ENCODE assay signal across 14 cellular contexts in the genomic region with DNA sequence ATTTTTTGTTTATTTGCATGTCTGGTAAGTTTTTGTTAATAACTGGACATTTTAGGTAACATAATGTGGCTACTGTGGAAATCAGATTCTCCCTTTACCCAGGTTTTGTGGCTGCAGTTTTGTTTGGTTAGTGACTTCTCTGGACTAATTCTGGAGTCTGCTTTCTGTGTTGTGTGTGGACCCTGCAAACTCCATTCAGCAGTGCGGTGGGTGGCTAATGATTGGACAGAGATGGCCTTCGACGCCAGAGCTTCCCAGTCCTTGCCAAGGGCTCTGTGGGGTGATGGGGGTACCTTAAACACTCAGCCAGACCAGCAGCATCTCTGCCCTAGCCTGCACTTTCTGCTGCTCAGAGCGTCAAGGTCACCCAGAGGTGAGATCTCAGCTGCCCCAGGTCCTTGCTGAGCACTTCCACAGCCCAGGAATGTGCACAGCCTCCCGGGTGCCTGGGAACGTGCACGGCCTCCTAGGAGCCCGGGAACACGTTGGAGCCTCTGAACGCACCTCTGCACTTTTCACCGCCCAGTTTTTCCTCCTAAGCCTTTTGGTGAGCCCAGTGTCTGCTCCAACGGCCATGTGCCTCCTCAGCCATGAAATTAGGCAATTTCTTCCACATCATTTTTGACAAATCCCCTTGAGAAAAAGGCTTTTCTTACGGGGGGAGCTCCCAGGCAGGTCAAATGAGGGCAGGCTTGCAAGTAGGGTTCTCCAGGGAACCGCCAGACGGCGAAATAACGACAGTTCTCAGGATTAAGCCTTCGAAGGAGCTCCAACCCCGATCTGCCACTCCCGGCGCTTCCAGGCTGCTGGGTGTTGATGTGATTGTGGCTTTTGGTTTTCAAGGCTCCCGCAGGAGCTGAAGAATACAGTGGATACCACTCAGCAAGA. TPM values are rescaled to one million over a fixed set of nuclear protein-coding genes. Genes with fewer than 3 reads are reported as not detected.
DNase-seq lines count a peak whose midpoint lies in the region; ATAC-seq, FAIRE-seq and TF ChIP-seq lines count a peak whose summit lies in the region.
"Had no signal": no experiment of that assay in that cellular context is flagged by ENCODE, and none has a peak within 500 bp of the region (broad histone marks: within the 10 kb centered on the region; RNA-seq: fewer than 3 reads in every experiment).

No MANE protein-coding gene starts in this region.

- FAIRE-seq in urothelium cell line (lab: Jason Lieb, UNC), result peak; percentile 23
- FAIRE-seq: RCC 7860 had no signal

- H3K27me3 ChIP-seq in parathyroid adenoma (ENCODE audit: control insufficient read depth, insufficient read depth, low read length), result no peaks in the 10 kb centered on the region

- no peak overlapping the region for H3K9ac ChIP-seq in parathyroid adenoma

- no peaks in the 10 kb centered on the region for H3K9me3 Mint-ChIP-seq in natural killer cell treated with Interleukin-12 subunit alpha and Interleukin-12 subunit beta and Interleukin-15 and Interleukin-18, amount 100 ng/mL, for 72 hours
- H3K9me3 Mint-ChIP-seq: activated CD4-positive, alpha-beta T cell treated with anti-CD3 and anti-CD28 coated beads, Interleukin-2, amount 10 ng/mL, durations not matched to agents 24 days and 14 days; CD4-positive, alpha-beta T cell had no signal

- no peak overlapping the region for H3K27ac Mint-ChIP-seq in natural killer cell treated with Interleukin-12 subunit alpha and Interleukin-12 subunit beta and Interleukin-15 and Interleukin-18, amount 100 ng/mL, for 72 hours
- H3K27ac Mint-ChIP-seq: activated CD4-positive, alpha-beta T cell treated with anti-CD3 and anti-CD28 coated beads, Interleukin-2, amount 10 ng/mL, durations not matched to agents 24 days and 14 days; CD4-positive, alpha-beta T cell had no signal

- H3K9me3 ChIP-seq in parathyroid adenoma (ENCODE audit: control insufficient read depth, low read length), result no peaks in the 10 kb centered on the region

- no peaks in the 10 kb centered on the region for H3K36me3 ChIP-seq in parathyroid adenoma (ENCODE audit: control insufficient read depth, insufficient read depth, low read length)

- H3K4me1 ChIP-seq in parathyroid adenoma, result peaks cover 34% of the 10 kb centered on the region

- peaks cover 0 to 3% of the 10 kb centered on the region in 2 donors for H3K27me3 Mint-ChIP-seq in natural killer cell treated with Interleukin-12 subunit alpha and Interleukin-12 subunit beta and Interleukin-15 and Interleukin-18, amount 100 ng/mL, for 72 hours
- H3K27me3 Mint-ChIP-seq: activated CD4-positive, alpha-beta T cell treated with anti-CD3 and anti-CD28 coated beads, Interleukin-2, amount 10 ng/mL, durations not matched to agents 24 days and 14 days had no signal

- no peak overlapping the region for H3K4me3 Mint-ChIP-seq in natural killer cell treated with Interleukin-12 subunit alpha and Interleukin-12 subunit beta and Interleukin-15 and Interleukin-18, amount 100 ng/mL, for 72 hours
- H3K4me3 Mint-ChIP-seq: activated CD4-positive, alpha-beta T cell treated with anti-CD3 and anti-CD28 coated beads, Interleukin-2, amount 10 ng/mL, durations not matched to agents 24 days and 14 days; CD4-positive, alpha-beta T cell had no signal

- no peak for TF ChIP-seq CTCF in fibroblast of villous mesenchyme (IDR thresholded peaks at IDR 0.05; ENCODE audit: insufficient read depth, low read depth, low read length)
- TF ChIP-seq CTCF in parathyroid adenoma (IDR thresholded peaks at IDR 0.05), result no peak

- H3K27ac ChIP-seq in parathyroid adenoma, result peak overlapping the region; percentile 94

- H3K79me2 ChIP-seq in parathyroid adenoma, result no peaks in the 10 kb centered on the region

- H3K36me3 Mint-ChIP-seq in natural killer cell treated with Interleukin-12 subunit alpha and Interleukin-12 subunit beta and Interleukin-15 and Interleukin-18, amount 100 ng/mL, for 72 hours, result no peaks in the 10 kb centered on the region

- H3K4me3 ChIP-seq in fibroblast of villous mesenchyme (ENCODE audit: low read depth, low read length) (no peak overlapping the region), parathyroid adenoma (ENCODE audit: low read depth, low read length) (no peak overlapping the region)

- DNase-seq in NCI-H82 treated with DMSO at 0.1 percent for 48 hours (lab: John Stamatoyannopoulos, UW; ENCODE audit: unreplicated experiment), result peak; percentile 55
- peak; percentile 76 for DNase-seq in fibroblast of villous mesenchyme (ENCODE audit: low read depth)
- DNase-seq in urothelium cell line (ENCODE audit: low spot score), result no peak
- DNase-seq in natural killer cell treated with Interleukin-12 subunit alpha and Interleukin-12 subunit beta and Interleukin-15 and Interleukin-18, amount 100 ng/mL, for 72 hours (ENCODE audit: low spot score), result no peak
- DNase-seq: activated CD4-positive, alpha-beta T cell treated with anti-CD3 and anti-CD28 coated beads, Interleukin-2, amount 10 ng/mL, durations not matched to agents 24 days and 14 days; activated T-cell treated with anti-CD3 and anti-CD28 coated beads, Interleukin-2, amount 50 U/mL, for 48 hours; CD4-positive, alpha-beta T cell; mammary epithelial cell; NCI-H446; occipital lobe had no signal

- H2AFZ ChIP-seq in parathyroid adenoma, result peak overlapping the region; percentile 8

- no peak overlapping the region for H3K4me2 ChIP-seq in parathyroid adenoma (ENCODE audit: low read length)

- peaks cover 0 to 3% of the 10 kb centered on the region in 2 donors for H3K4me1 Mint-ChIP-seq in natural killer cell treated with Interleukin-12 subunit alpha and Interleukin-12 subunit beta and Interleukin-15 and Interleukin-18, amount 100 ng/mL, for 72 hours (ENCODE audit: low read depth in 2 of 2)
- H3K4me1 Mint-ChIP-seq: activated CD4-positive, alpha-beta T cell treated with anti-CD3 and anti-CD28 coated beads, Interleukin-2, amount 10 ng/mL, durations not matched to agents 24 days and 14 days had no signal

- ATAC-seq in HG03280 (IDR thresholded peaks at IDR 0.05; ENCODE audit: unreplicated experiment) (no peak), GM21529 (IDR thresholded peaks at IDR 0.05; ENCODE audit: unreplicated experiment) (no peak)
- no peak for ATAC-seq in natural killer cell treated with Interleukin-12 subunit alpha and Interleukin-12 subunit beta and Interleukin-15 and Interleukin-18, amount 100 ng/mL, for 72 hours

RNA-seq across cellular contexts. Expression of gene KLF11, which starts 35.2 kb away (rescaled TPM):
- 6.9 and 9.7 TPM in 2 replicates for total RNA-seq in fibroblast of villous mesenchyme
- total RNA-seq in natural killer cell treated with Interleukin-12 subunit alpha and Interleukin-12 subunit beta and Interleukin-15 and Interleukin-18, amount 100 ng/mL, for 72 hours, result 1 to 10 TPM; 3.8 to 6.1 TPM

RNA-seq across cellular contexts. Expression of gene GRHL1, which starts 56.7 kb away (rescaled TPM):
- total RNA-seq in fibroblast of villous mesenchyme, result 0.64 and 1.7 TPM in 2 replicates
- total RNA-seq in natural killer cell treated with Interleukin-12 subunit alpha and Interleukin-12 subunit beta and Interleukin-15 and Interleukin-18, amount 100 ng/mL, for 72 hours, result 1 to 10 TPM; 1.1 to 1.4 TPM

Comparison
In these comparisons a context has a peak if more than half of its experiments do, and no peak if none do; other contexts are left out.
1. DNase-seq: peak in NCI-H82 treated with DMSO at 0.1 percent for 48 hours (single experiment) and fibroblast of villous mesenchyme (single experiment); none in urothelium cell line (single experiment) and natural killer cell treated with Interleukin-12 subunit alpha and Interleukin-12 subunit beta and Interleukin-15 and Interleukin-18, amount 100 ng/mL, for 72 hours (single experiment).